In genomic region chr1:180098242-180098995, GRCh38 we compare ENCODE assay signal across 11 cellular contexts. TPM values are rescaled to one million over a fixed set of nuclear protein-coding genes. Genes with fewer than 3 reads are reported as not detected.
DNase-seq lines count a peak whose midpoint lies in the region; ATAC-seq, FAIRE-seq and TF ChIP-seq lines count a peak whose summit lies in the region.
"Had no signal": no experiment of that assay in that cellular context is flagged by ENCODE, and none has a peak within 500 bp of the region (broad histone marks: within the 10 kb centered on the region; RNA-seq: fewer than 3 reads in every experiment).

No MANE protein-coding gene starts in this region.

- TF ChIP-seq CTCF in left ventricle myocardium inferior (IDR thresholded peaks at IDR 0.05; ENCODE audit: borderline replicate concordance) (no peak), GM12878 (IDR thresholded peaks at IDR 0.05 in 2 of 3, conservative IDR thresholded peaks at IDR 0.05 in 1 of 3; ENCODE audit: control insufficient read depth in 2 of 3, extremely low read depth in 1 of 3, insufficient read depth in 1 of 3, low read depth in 3 of 3, low read length in 3 of 3) (no peak), lower lobe of right lung (IDR thresholded peaks at IDR 0.05) (no peak), vagina (IDR thresholded peaks at IDR 0.05) (no peak)

- H3K4me3 ChIP-seq in left ventricle myocardium inferior: no peak overlapping the region
- no peak overlapping the region for H3K4me3 ChIP-seq in GM12878
- H3K4me3 ChIP-seq in lower lobe of right lung: no peak overlapping the region
- H3K4me3 ChIP-seq in vagina: no peak overlapping the region
- H3K4me3 ChIP-seq: right lobe of liver had no signal

- peak; percentile 27 for FAIRE-seq in GM12878 (lab: Jason Lieb, UNC)

- no peaks in the 10 kb centered on the region for H3K79me2 ChIP-seq in GM12878 (ENCODE audit: control insufficient read depth, insufficient read depth, low read length)

- no peaks in the 10 kb centered on the region for H4K20me1 ChIP-seq in GM12878 (ENCODE audit: control insufficient read depth, insufficient read depth)

- H3K36me3 Mint-ChIP-seq in activated CD4-positive, alpha-beta T cell treated with anti-CD3 and anti-CD28 coated beads, Interleukin-2, amount 10 ng/mL, durations not matched to agents 7 days and 5 days (ENCODE audit: low read depth): peaks cover 41% of the 10 kb centered on the region
- H3K36me3 Mint-ChIP-seq in activated T-helper 1 cell treated with anti-CD3 and anti-CD28 coated beads, Interleukin-12 subunit alpha, Interleukin-12 subunit beta, Interleukin-2, Interleukin-4 antibody, amounts not matched to agents 30 ng/mL and 10 ng/mL and 1 ng/mL, durations not matched to agents 14 hours and 24 hours and 36 hours (ENCODE audit: low read depth): peaks cover 43% of the 10 kb centered on the region

- H3K9ac ChIP-seq in GM12878 (ENCODE audit: control insufficient read depth, insufficient read depth, low read length): no peak overlapping the region

- in situ Hi-C loops in GM12878 (cut with MboI): no loop called here

- 97% methylated on average over 9 of the region's 9 CpGs for WGBS in GM12878 (ENCODE audit: insufficient coverage, insufficient replicate concordance, low lambda C conversion rate, missing lambda C conversion rate)

- H3K27me3 ChIP-seq in left ventricle myocardium inferior (ENCODE audit: low read depth) (no peaks in the 10 kb centered on the region), GM12878 (replicated peaks in 1 of 2; ENCODE audit: control insufficient read depth in 2 of 2, insufficient read depth in 2 of 2, low read length in 1 of 2) (no peaks in the 10 kb centered on the region), lower lobe of right lung (ENCODE audit: low read depth) (no peaks in the 10 kb centered on the region), vagina (no peaks in the 10 kb centered on the region)
- H3K27me3 ChIP-seq: right lobe of liver had no signal

- H3K9me3 Mint-ChIP-seq in activated CD4-positive, alpha-beta T cell treated with anti-CD3 and anti-CD28 coated beads, Interleukin-2, amount 10 ng/mL, durations not matched to agents 7 days and 5 days: no peaks in the 10 kb centered on the region
- H3K9me3 Mint-ChIP-seq in activated T-helper 1 cell treated with anti-CD3 and anti-CD28 coated beads, Interleukin-12 subunit alpha, Interleukin-12 subunit beta, Interleukin-2, Interleukin-4 antibody, amounts not matched to agents 30 ng/mL and 10 ng/mL and 1 ng/mL, durations not matched to agents 14 hours and 24 hours and 36 hours: no peaks in the 10 kb centered on the region
- H3K9me3 Mint-ChIP-seq: activated CD4-positive, alpha-beta memory T cell treated with anti-CD3 and anti-CD28 coated beads, Interleukin-2, amount 10 ng/mL, durations not matched to agents 7 days and 5 days had no signal

- H2AFZ ChIP-seq in GM12878 (ENCODE audit: control insufficient read depth, low read depth, low read length): no peak overlapping the region

- SMC1A ChIA-PET in GM12878 (lab: Charles Lee; ENCODE audit: uncharacterized antibody, unreplicated experiment): no interaction called here

- RAD21 ChIA-PET in GM12878 (lab: Charles Lee; ENCODE audit: unreplicated experiment): no interaction called here

- TF ChIP-seq RAD21 in GM12878 (IDR thresholded peaks at IDR 0.05; ENCODE audit: insufficient read depth, low read depth, low read length): no peak

- peak overlapping the region; percentile 6 for H3K27ac ChIP-seq in left ventricle myocardium inferior (replicated peaks)
- no peak overlapping the region for H3K27ac ChIP-seq in GM12878 (ENCODE audit: control insufficient read depth, insufficient read depth)
- H3K27ac ChIP-seq in lower lobe of right lung: peak overlapping the region; percentile 33
- peak overlapping the region; percentile 49 for H3K27ac ChIP-seq in vagina
- H3K27ac ChIP-seq: right lobe of liver had no signal

- H3K27me3 Mint-ChIP-seq in activated CD4-positive, alpha-beta T cell treated with anti-CD3 and anti-CD28 coated beads, Interleukin-2, amount 10 ng/mL, durations not matched to agents 7 days and 5 days: no peaks in the 10 kb centered on the region
- no peaks in the 10 kb centered on the region for H3K27me3 Mint-ChIP-seq in activated T-helper 1 cell treated with anti-CD3 and anti-CD28 coated beads, Interleukin-12 subunit alpha, Interleukin-12 subunit beta, Interleukin-2, Interleukin-4 antibody, amounts not matched to agents 30 ng/mL and 10 ng/mL and 1 ng/mL, durations not matched to agents 14 hours and 24 hours and 36 hours (ENCODE audit: insufficient read depth)
- H3K27me3 Mint-ChIP-seq: activated CD4-positive, alpha-beta memory T cell treated with anti-CD3 and anti-CD28 coated beads, Interleukin-2, amount 10 ng/mL, durations not matched to agents 7 days and 5 days had no signal

- no peak for TF ChIP-seq EP300 in GM12878 (IDR thresholded peaks at IDR 0.05; ENCODE audit: borderline replicate concordance in 1 of 2, control insufficient read depth in 1 of 2, low read depth in 2 of 2, low read length in 2 of 2)

- ATAC-seq in GM12878 (no peak), lower lobe of right lung (peak; percentile 82 to 87)

- CTCF ChIA-PET in GM12878 (lab: Yijun Ruan, JAX): interaction anchor here (1.6 kb wide), 1 partner anchor 81 kb away, joined by 5 read pairs; no protein-coding TSS in a partner anchor
- CTCF ChIA-PET in activated CD4-positive, alpha-beta T cell treated with anti-CD3 and anti-CD28 coated beads, Interleukin-2, amount 10 ng/mL, durations not matched to agents 7 days and 5 days (lab: Charles Lee): interaction anchor here (0.8 kb wide), 1 partner anchor 88 kb away, joined by 3 read pairs; no protein-coding TSS in a partner anchor

- H3K9me3 ChIP-seq in left ventricle myocardium inferior (replicated peaks): no peaks in the 10 kb centered on the region
- H3K9me3 ChIP-seq in GM12878 (replicated peaks; ENCODE audit: control insufficient read depth, insufficient read depth, low read length): no peaks in the 10 kb centered on the region
- no peaks in the 10 kb centered on the region for H3K9me3 ChIP-seq in lower lobe of right lung
- no peaks in the 10 kb centered on the region for H3K9me3 ChIP-seq in vagina
- H3K9me3 ChIP-seq: right lobe of liver had no signal

- peaks cover 92% of the 10 kb centered on the region for H3K36me3 ChIP-seq in left ventricle myocardium inferior
- H3K36me3 ChIP-seq in GM12878 (ENCODE audit: control insufficient read depth in 2 of 2, insufficient read depth in 2 of 2, low read length in 1 of 2): peaks cover 3 to 16% of the 10 kb centered on the region in 2 experiments
- H3K36me3 ChIP-seq in lower lobe of right lung: peaks cover 84% of the 10 kb centered on the region
- peaks cover 0 to 40% of the 10 kb centered on the region in 2 donors for H3K36me3 ChIP-seq in vagina

- no peak overlapping the region for H3K4me3 Mint-ChIP-seq in activated CD4-positive, alpha-beta T cell treated with anti-CD3 and anti-CD28 coated beads, Interleukin-2, amount 10 ng/mL, durations not matched to agents 7 days and 5 days
- H3K4me3 Mint-ChIP-seq in activated T-helper 1 cell treated with anti-CD3 and anti-CD28 coated beads, Interleukin-12 subunit alpha, Interleukin-12 subunit beta, Interleukin-2, Interleukin-4 antibody, amounts not matched to agents 30 ng/mL and 10 ng/mL and 1 ng/mL, durations not matched to agents 14 hours and 24 hours and 36 hours: no peak overlapping the region
- H3K4me3 Mint-ChIP-seq: activated CD4-positive, alpha-beta memory T cell treated with anti-CD3 and anti-CD28 coated beads, Interleukin-2, amount 10 ng/mL, durations not matched to agents 7 days and 5 days had no signal

- no TSS peak for BruUV-seq in GM12878 (replicated peaks; lab: Mats Ljungman, UMichigan)

- POLR2A ChIA-PET in GM12878 (lab: Charles Lee): no interaction called here
- POLR2A ChIA-PET in activated CD4-positive, alpha-beta T cell treated with anti-CD3 and anti-CD28 coated beads, Interleukin-2, amount 10 ng/mL, durations not matched to agents 7 days and 5 days (lab: Charles Lee): interaction anchor here (0.8 kb wide), 1 partner anchor 144 kb away, joined by 3 read pairs; the partner anchor contains the start of gene CEP350

- DNase-seq in left ventricle myocardium inferior: no peak
- DNase-seq in cardiac septum (ENCODE audit: low spot score): no peak
- no peak for DNase-seq in GM12878 (ENCODE audit: low read depth, low spot score)
- no peak for DNase-seq in lower lobe of right lung
- no peak for DNase-seq in vagina (ENCODE audit: extremely low spot score in 2 of 2)
- no peak for DNase-seq in activated CD4-positive, alpha-beta T cell treated with anti-CD3 and anti-CD28 coated beads, Interleukin-2, amount 10 ng/mL, durations not matched to agents 7 days and 5 days
- no peak for DNase-seq in iPS-NIHi11 (ENCODE audit: low spot score)
- no peak for DNase-seq in activated T-helper 1 cell treated with anti-CD3 and anti-CD28 coated beads, Interleukin-12 subunit alpha, Interleukin-12 subunit beta, Interleukin-2, Interleukin-4 antibody, amounts not matched to agents 30 ng/mL and 10 ng/mL and 1 ng/mL, durations not matched to agents 14 hours and 24 hours and 36 hours (ENCODE audit: low spot score)
- DNase-seq: activated CD4-positive, alpha-beta memory T cell treated with anti-CD3 and anti-CD28 coated beads, Interleukin-2, amount 10 ng/mL, durations not matched to agents 7 days and 5 days; foreskin melanocyte; right lobe of liver had no signal

- H3K4me1 Mint-ChIP-seq in activated CD4-positive, alpha-beta T cell treated with anti-CD3 and anti-CD28 coated beads, Interleukin-2, amount 10 ng/mL, durations not matched to agents 7 days and 5 days: peaks cover 9% of the 10 kb centered on the region
- H3K4me1 Mint-ChIP-seq in activated T-helper 1 cell treated with anti-CD3 and anti-CD28 coated beads, Interleukin-12 subunit alpha, Interleukin-12 subunit beta, Interleukin-2, Interleukin-4 antibody, amounts not matched to agents 30 ng/mL and 10 ng/mL and 1 ng/mL, durations not matched to agents 14 hours and 24 hours and 36 hours (ENCODE audit: low read depth): peaks cover 9% of the 10 kb centered on the region

- H3K4me1 ChIP-seq in left ventricle myocardium inferior (peaks cover 16% of the 10 kb centered on the region), GM12878 (ENCODE audit: control insufficient read depth, insufficient read depth, low read length) (no peaks in the 10 kb centered on the region), lower lobe of right lung (peaks cover 7% of the 10 kb centered on the region), vagina (no peaks in the 10 kb centered on the region)
- H3K4me1 ChIP-seq: right lobe of liver had no signal

- no peak overlapping the region for H3K4me2 ChIP-seq in GM12878 (ENCODE audit: control insufficient read depth, insufficient read depth)

- intact Hi-C loops in left ventricle myocardium inferior (cut with micrococcal nuclease) (no loop called here), cardiac septum (cut with DNase I) (no loop called here), GM12878 (cut with micrococcal nuclease; ENCODE audit: unreplicated experiment) (no loop called here), lower lobe of right lung (cut with DNase I) (loop anchor here (10.0 kb wide), 1 partner anchor 76 kb away; no protein-coding TSS in a partner anchor), vagina (cut with DNase I) (no loop called here)
- intact Hi-C loops in activated T-helper 1 cell treated with anti-CD3 and anti-CD28 coated beads, Interleukin-12 subunit alpha, Interleukin-12 subunit beta, Interleukin-2, Interleukin-4 antibody, amounts not matched to agents 30 ng/mL and 10 ng/mL and 1 ng/mL, durations not matched to agents 14 hours and 24 hours and 36 hours (cut with micrococcal nuclease): no loop called here

- TF ChIP-seq POLR2A in GM12878 (IDR thresholded peaks at IDR 0.05; ENCODE audit: low read depth, low read length) (no peak), vagina (IDR thresholded peaks at IDR 0.05) (no peak)

- no peak overlapping the region for H3K27ac Mint-ChIP-seq in activated CD4-positive, alpha-beta T cell treated with anti-CD3 and anti-CD28 coated beads, Interleukin-2, amount 10 ng/mL, durations not matched to agents 7 days and 5 days
- H3K27ac Mint-ChIP-seq in activated T-helper 1 cell treated with anti-CD3 and anti-CD28 coated beads, Interleukin-12 subunit alpha, Interleukin-12 subunit beta, Interleukin-2, Interleukin-4 antibody, amounts not matched to agents 30 ng/mL and 10 ng/mL and 1 ng/mL, durations not matched to agents 14 hours and 24 hours and 36 hours: no peak overlapping the region
- H3K27ac Mint-ChIP-seq: activated CD4-positive, alpha-beta memory T cell treated with anti-CD3 and anti-CD28 coated beads, Interleukin-2, amount 10 ng/mL, durations not matched to agents 7 days and 5 days had no signal

RNA-seq across cellular contexts. Expression of gene QSOX1, which starts 56.2 kb away (rescaled TPM):
- total RNA-seq in left ventricle myocardium inferior (102 TPM), cardiac septum (106 TPM), GM12878 (2014; rRNA removed) (12.6 and 17.2 TPM in 2 replicates), GM12878 (2014; rRNA removed; fragmentation: Illumina TruSeq; extraction: Trizol) (5.5 and 7.2 TPM in 2 replicates), GM12878 (2021) (31.3 and 32.0 TPM in 2 replicates), lower lobe of right lung (241 TPM), vagina (103 TPM)
- 46.4 and 46.6 TPM in 2 replicates for total RNA-seq in GM12878 (2013; cell fraction: nucleolus; rRNA removed)
- polyA plus RNA-seq in GM12878 (2011; ENCODE audit: low read depth): 7.4 TPM
- polyA plus RNA-seq in GM12878 (2011; rRNA removed) (17.8 and 25.1 TPM in 2 replicates), GM12878 (2014; fragmentation: Illumina TruSeq; extraction: Trizol) (3.6 and 10.0 TPM in 2 replicates), GM12878 (2014; fragmentation: Nextera tagmentation; extraction: Ambion mirVana) (1 to 10 TPM; 1.8 to 6.1 TPM), GM12878 (2014; rRNA removed) (12.5 and 14.8 TPM in 2 replicates), GM12878 (2016; fragmentation: Nextera tagmentation; extraction: Ambion mirVana) (10 to 100 TPM; 10.4 to 12.0 TPM)
- 31.7 and 38.8 TPM in 2 replicates for polyA plus RNA-seq in GM12878 (2011; cell fraction: cytosol; rRNA removed)
- polyA plus RNA-seq in GM12878 (2011; cell fraction: nucleus; rRNA removed): 56.5 and 61.2 TPM in 2 replicates
- polyA plus RNA-seq in GM12878 (2012): 14.6 and 16.4 TPM in 2 replicates
- 13.1 and 24.4 TPM in 2 replicates for polyA minus RNA-seq in GM12878 (2011; rRNA and poly(A)+ RNA removed)
- polyA minus RNA-seq in GM12878 (2011; cell fraction: cytosol; rRNA and poly(A)+ RNA removed): 10.0 and 11.4 TPM in 2 replicates
- 11.0 and 14.4 TPM in 2 replicates for polyA minus RNA-seq in GM12878 (2011; cell fraction: nucleus; rRNA and poly(A)+ RNA removed)
- 10 to 100 TPM; 18.5 to 23.5 TPM for total RNA-seq in activated CD4-positive, alpha-beta T cell treated with anti-CD3 and anti-CD28 coated beads, Interleukin-2, amount 10 ng/mL, durations not matched to agents 7 days and 5 days
- 61.4 and 63.7 TPM in 2 replicates for total RNA-seq in activated T-helper 1 cell treated with anti-CD3 and anti-CD28 coated beads, Interleukin-12 subunit alpha, Interleukin-12 subunit beta, Interleukin-2, Interleukin-4 antibody, amounts not matched to agents 30 ng/mL and 10 ng/mL and 1 ng/mL, durations not matched to agents 14 hours and 24 hours and 36 hours
